16 cellular contexts compared by ENCODE assay signal in the genomic region with DNA sequence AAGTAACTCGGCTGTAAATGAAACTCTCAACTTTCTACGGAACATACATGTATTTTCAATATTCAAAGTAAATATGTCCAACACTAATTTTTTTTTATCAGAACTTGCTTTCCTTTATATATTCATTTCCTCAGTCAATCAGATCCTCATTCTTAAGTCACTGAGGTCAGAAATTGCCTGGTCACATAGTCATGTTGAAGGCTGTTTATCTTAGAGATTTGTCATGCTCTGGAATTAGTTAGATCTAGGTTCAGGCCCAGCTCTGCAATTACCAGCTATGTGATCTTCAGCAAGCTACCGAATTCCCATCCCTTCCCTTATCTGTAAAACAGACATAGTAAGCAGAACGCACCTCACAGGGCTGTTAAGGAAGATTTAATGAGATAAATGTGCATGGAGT.
DNase-seq lines count a peak whose midpoint lies in the region; ATAC-seq and TF ChIP-seq lines count a peak whose summit lies in the region.
"Had no signal": no experiment of that assay in that cellular context is flagged by ENCODE, and none has a peak within 500 bp of the region (broad histone marks: within the 10 kb centered on the region; RNA-seq: fewer than 3 reads in every experiment).

No MANE protein-coding gene starts in this region.

- no peaks in the 10 kb centered on the region for H3K79me2 ChIP-seq in fibroblast of lung (ENCODE audit: control insufficient read depth, insufficient read depth, low read length)
- H3K79me2 ChIP-seq: hepatocyte had no signal

- H3K9me3 ChIP-seq in fibroblast of lung (ENCODE audit: control insufficient read depth, insufficient read depth, low read depth, low read length) (no peaks in the 10 kb centered on the region), skeletal muscle satellite cell (replicated peaks; ENCODE audit: low read length) (no peaks in the 10 kb centered on the region)
- H3K9me3 ChIP-seq: prostate gland had no signal

- H3K27ac ChIP-seq in fibroblast of lung (ENCODE audit: insufficient read depth, low read length) = no peak overlapping the region
- H3K27ac ChIP-seq: hepatocyte, prostate gland, suprapubic skin had no signal

- intact Hi-C loops in posterior cingulate gyrus (cut with DNase I) (no loop called here), sciatic nerve (cut with DNase I) (no loop called here)

- H3K4me3 ChIP-seq in fibroblast of lung (replicated peaks in 1 of 4; ENCODE audit: control extremely low read depth in 1 of 4, insufficient read depth in 1 of 4, low read depth in 3 of 4, low read length in 4 of 4) (no peak overlapping the region), skeletal muscle satellite cell (ENCODE audit: low read length) (peak overlapping the region; percentile 28)
- H3K4me3 ChIP-seq: hepatocyte, prostate gland, suprapubic skin had no signal

- H3K4me1 ChIP-seq in fibroblast of lung (ENCODE audit: control insufficient read depth, extremely low read depth, insufficient read depth, low read length) = peaks cover 19% of the 10 kb centered on the region
- peaks cover 45% of the 10 kb centered on the region for H3K4me1 ChIP-seq in skeletal muscle satellite cell (ENCODE audit: control insufficient read depth, insufficient read depth, low read length)
- H3K4me1 ChIP-seq: prostate gland, suprapubic skin had no signal

- H3K36me3 ChIP-seq in fibroblast of lung (ENCODE audit: control insufficient read depth, insufficient read depth, low read length) = no peaks in the 10 kb centered on the region
- H3K36me3 ChIP-seq in skeletal muscle satellite cell (ENCODE audit: insufficient read depth, low read length) = no peaks in the 10 kb centered on the region
- H3K36me3 ChIP-seq: prostate gland, suprapubic skin had no signal

- peak overlapping the region; percentile 4 for H3K4me2 ChIP-seq in fibroblast of lung (ENCODE audit: extremely low read depth, insufficient read depth, low read length)
- peak overlapping the region; percentile 70 for H3K4me2 ChIP-seq in skeletal muscle satellite cell (ENCODE audit: low read length)
- H3K4me2 ChIP-seq: hepatocyte had no signal

- no peaks in the 10 kb centered on the region for H4K20me1 ChIP-seq in fibroblast of lung (ENCODE audit: control insufficient read depth, extremely low read depth, insufficient read depth, low read length)

- no peak overlapping the region for H2AFZ ChIP-seq in fibroblast of lung (ENCODE audit: low read length)
- H2AFZ ChIP-seq: hepatocyte had no signal

- no peak for TF ChIP-seq CTCF in fibroblast of lung (conservative IDR thresholded peaks at IDR 0.05 in 1 of 2, IDR thresholded peaks at IDR 0.05 in 1 of 2; ENCODE audit: low read depth in 1 of 2, low read length in 2 of 2)

- DNase-seq in ELR (ENCODE audit: low read depth) = peak; percentile 90
- peak; percentile 22 for DNase-seq in RKO (ENCODE audit: low spot score)
- peak; percentile 56 to 85 for DNase-seq in fibroblast of lung (ENCODE audit: low read depth in 2 of 2)
- no peak for DNase-seq in posterior cingulate gyrus
- DNase-seq in sciatic nerve (ENCODE audit: low spot score) = no peak
- DNase-seq: activated naive CD4-positive, alpha-beta T cell treated with anti-CD3 and anti-CD28 coated beads, Interleukin-2, amount 50 U/mL, for 16 hours; CD4-positive, alpha-beta T cell; KG1; NCI-H510A; OCI-M1; SW 1271 had no signal

- H3K9ac ChIP-seq in fibroblast of lung (ENCODE audit: insufficient read depth, low read length) (no peak overlapping the region), skeletal muscle satellite cell (ENCODE audit: low read depth, low read length) (peak overlapping the region; percentile 61)

- H3K27me3 ChIP-seq in fibroblast of lung (ENCODE audit: control insufficient read depth, insufficient read depth, low read length) = no peaks in the 10 kb centered on the region
- no peaks in the 10 kb centered on the region for H3K27me3 ChIP-seq in skeletal muscle satellite cell (ENCODE audit: control insufficient read depth, insufficient read depth, low read length)
- H3K27me3 ChIP-seq: hepatocyte, suprapubic skin had no signal

- ATAC-seq in sciatic nerve (no peak), GM21528 (IDR thresholded peaks at IDR 0.05; ENCODE audit: low FRiP score, unreplicated experiment) (no peak)

Comparison
In these comparisons a context has a peak if more than half of its experiments do, and no peak if none do; other contexts are left out.
1. DNase-seq: peak in ELR (single experiment), RKO (single experiment) and fibroblast of lung (2 of 2); none in posterior cingulate gyrus (0 of 10) and sciatic nerve (single experiment).